ENCODE assay signal across 8 cellular contexts in genomic region chr22:38177926-38178604, GRCh38. TPM values are rescaled to one million over a fixed set of nuclear protein-coding genes. Genes with fewer than 3 reads are reported as not detected.
DNase-seq lines count a peak whose midpoint lies in the region; ATAC-seq and TF ChIP-seq lines count a peak whose summit lies in the region.

No MANE protein-coding gene starts in this region.

- H3K4me1 Mint-ChIP-seq in activated T-helper 2 cell treated with anti-CD3 and anti-CD28 coated beads, Interferon-gamma antibody, Interleukin-2, Interleukin-4, amounts not matched to agents 10 μg/mL and 5 μg/mL and 100 μg/mL, durations not matched to agents 14 hours and 24 hours and 36 hours (ENCODE audit: low read depth): peaks cover 39% of the 10 kb centered on the region

- H3K27me3 Mint-ChIP-seq in activated T-helper 2 cell treated with anti-CD3 and anti-CD28 coated beads, Interferon-gamma antibody, Interleukin-2, Interleukin-4, amounts not matched to agents 10 μg/mL and 5 μg/mL and 100 μg/mL, durations not matched to agents 14 hours and 24 hours and 36 hours (ENCODE audit: low read depth): no peaks in the 10 kb centered on the region

- H3K27ac Mint-ChIP-seq in activated T-helper 2 cell treated with anti-CD3 and anti-CD28 coated beads, Interferon-gamma antibody, Interleukin-2, Interleukin-4, amounts not matched to agents 10 μg/mL and 5 μg/mL and 100 μg/mL, durations not matched to agents 14 hours and 24 hours and 36 hours: peak overlapping the region; percentile 53

- H3K9me3 Mint-ChIP-seq in activated T-helper 2 cell treated with anti-CD3 and anti-CD28 coated beads, Interferon-gamma antibody, Interleukin-2, Interleukin-4, amounts not matched to agents 10 μg/mL and 5 μg/mL and 100 μg/mL, durations not matched to agents 14 hours and 24 hours and 36 hours: no peaks in the 10 kb centered on the region

- DNase-seq in AG04450 (ENCODE audit: low read depth, low spot score) (peak; percentile 53), HS-5 (ENCODE audit: low read depth) (peak; percentile 61), left ventricle myocardium inferior (peak; percentile 30), retinal pigment epithelial cell (ENCODE audit: low read depth) (peak; percentile 84), NCI-H526 (lab: John Stamatoyannopoulos, UW) (no peak)
- no peak for DNase-seq in activated T-helper 2 cell treated with anti-CD3 and anti-CD28 coated beads, Interferon-gamma antibody, Interleukin-2, Interleukin-4, amounts not matched to agents 10 μg/mL and 5 μg/mL and 100 μg/mL, durations not matched to agents 14 hours and 24 hours and 36 hours (ENCODE audit: low spot score)
- no peak for DNase-seq in stimulated activated naive CD4-positive, alpha-beta T cell treated with Interleukin-2 at 50 U/mL for 16 hours (lab: John Stamatoyannopoulos, UW)

- POLR2A ChIA-PET in AG04450 (lab: Yijun Ruan, JAX): interaction anchor here (0.7 kb wide), 2 partner anchors 24 to 65 kb away, joined by 3 to 4 read pairs; partner anchors contain the start of gene MAFF

- intact Hi-C loops in activated T-helper 2 cell treated with anti-CD3 and anti-CD28 coated beads, Interferon-gamma antibody, Interleukin-2, Interleukin-4, amounts not matched to agents 10 μg/mL and 5 μg/mL and 100 μg/mL, durations not matched to agents 14 hours and 24 hours and 36 hours (cut with micrococcal nuclease): no loop called here
- intact Hi-C loops in left ventricle myocardium inferior (cut with micrococcal nuclease): no loop called here

- no peaks in the 10 kb centered on the region for H3K9me3 ChIP-seq in AG04450 (ENCODE audit: control insufficient read depth, insufficient read depth, low read length)
- no peaks in the 10 kb centered on the region for H3K9me3 ChIP-seq in left ventricle myocardium inferior (replicated peaks)

- ATAC-seq in HG03469 (IDR thresholded peaks at IDR 0.05; ENCODE audit: unreplicated experiment): no peak

- CTCF ChIA-PET in AG04450 (lab: Charles Lee): no interaction called here

- H3K27ac ChIP-seq in AG04450 (ENCODE audit: low read depth, low read length) (peak overlapping the region; percentile 85), left ventricle myocardium inferior (replicated peaks) (peak overlapping the region; percentile 90)

- H3K36me3 Mint-ChIP-seq in activated T-helper 2 cell treated with anti-CD3 and anti-CD28 coated beads, Interferon-gamma antibody, Interleukin-2, Interleukin-4, amounts not matched to agents 10 μg/mL and 5 μg/mL and 100 μg/mL, durations not matched to agents 14 hours and 24 hours and 36 hours (ENCODE audit: low read depth): peaks cover 3% of the 10 kb centered on the region

- H3K27me3 ChIP-seq in AG04450 (ENCODE audit: control insufficient read depth, insufficient read depth, low read length): no peaks in the 10 kb centered on the region
- H3K27me3 ChIP-seq in left ventricle myocardium inferior (ENCODE audit: low read depth): no peaks in the 10 kb centered on the region

- H3K4me1 ChIP-seq in left ventricle myocardium inferior: peaks cover 63% of the 10 kb centered on the region

- no peak overlapping the region for H3K4me3 Mint-ChIP-seq in activated T-helper 2 cell treated with anti-CD3 and anti-CD28 coated beads, Interferon-gamma antibody, Interleukin-2, Interleukin-4, amounts not matched to agents 10 μg/mL and 5 μg/mL and 100 μg/mL, durations not matched to agents 14 hours and 24 hours and 36 hours (ENCODE audit: low read depth)

- no peak overlapping the region for H3K4me3 ChIP-seq in AG04450 (ENCODE audit: low read depth, low read length)
- no peak overlapping the region for H3K4me3 ChIP-seq in left ventricle myocardium inferior
- no peak overlapping the region for H3K4me3 ChIP-seq in retinal pigment epithelial cell (ENCODE audit: low read length)

- no peak for TF ChIP-seq CTCF in AG04450 (IDR thresholded peaks at IDR 0.05; ENCODE audit: low read depth, low read length)
- TF ChIP-seq CTCF in left ventricle myocardium inferior (IDR thresholded peaks at IDR 0.05; ENCODE audit: borderline replicate concordance): no peak
- TF ChIP-seq CTCF in retinal pigment epithelial cell (conservative IDR thresholded peaks at IDR 0.05; ENCODE audit: low read depth, low read length): no peak

- no peaks in the 10 kb centered on the region for H3K36me3 ChIP-seq in left ventricle myocardium inferior

RNA-seq across cellular contexts. Expression of gene PLA2G6, which starts 3.6 kb away (rescaled TPM):
- polyA plus RNA-seq in AG04450 (2011; rRNA removed): 5.0 and 7.8 TPM in 2 replicates
- polyA minus RNA-seq in AG04450 (2011; rRNA and poly(A)+ RNA removed): 18.2 and 20.5 TPM in 2 replicates
- 32.8 and 36.0 TPM in 2 replicates for total RNA-seq in activated T-helper 2 cell treated with anti-CD3 and anti-CD28 coated beads, Interferon-gamma antibody, Interleukin-2, Interleukin-4, amounts not matched to agents 10 μg/mL and 5 μg/mL and 100 μg/mL, durations not matched to agents 14 hours and 24 hours and 36 hours
- 14.1 TPM for total RNA-seq in left ventricle myocardium inferior

RNA-seq across cellular contexts. Expression of gene MAFF, which starts 23.7 kb away (rescaled TPM):
- 8.3 and 12.2 TPM in 2 replicates for polyA plus RNA-seq in AG04450 (2011; rRNA removed)
- polyA minus RNA-seq in AG04450 (2011; rRNA and poly(A)+ RNA removed): 5.2 and 5.3 TPM in 2 replicates
- total RNA-seq in activated T-helper 2 cell treated with anti-CD3 and anti-CD28 coated beads, Interferon-gamma antibody, Interleukin-2, Interleukin-4, amounts not matched to agents 10 μg/mL and 5 μg/mL and 100 μg/mL, durations not matched to agents 14 hours and 24 hours and 36 hours: 13.5 and 15.3 TPM in 2 replicates
- 4.7 TPM for total RNA-seq in left ventricle myocardium inferior

Comparison
In these comparisons a context has a peak if more than half of its experiments do, and no peak if none do; other contexts are left out.
1. DNase-seq: peak in AG04450 (single experiment), HS-5 (single experiment), left ventricle myocardium inferior (single experiment) and retinal pigment epithelial cell (single experiment); none in activated T-helper 2 cell treated with anti-CD3 and anti-CD28 coated beads, Interferon-gamma antibody, Interleukin-2, Interleukin-4, amounts not matched to agents 10 μg/mL and 5 μg/mL and 100 μg/mL, durations not matched to agents 14 hours and 24 hours and 36 hours (single experiment), NCI-H526 (0 of 2) and stimulated activated naive CD4-positive, alpha-beta T cell treated with Interleukin-2 at 50 U/mL for 16 hours (single experiment).